ENCODE assay signal across 18 cellular contexts in the genomic region with DNA sequence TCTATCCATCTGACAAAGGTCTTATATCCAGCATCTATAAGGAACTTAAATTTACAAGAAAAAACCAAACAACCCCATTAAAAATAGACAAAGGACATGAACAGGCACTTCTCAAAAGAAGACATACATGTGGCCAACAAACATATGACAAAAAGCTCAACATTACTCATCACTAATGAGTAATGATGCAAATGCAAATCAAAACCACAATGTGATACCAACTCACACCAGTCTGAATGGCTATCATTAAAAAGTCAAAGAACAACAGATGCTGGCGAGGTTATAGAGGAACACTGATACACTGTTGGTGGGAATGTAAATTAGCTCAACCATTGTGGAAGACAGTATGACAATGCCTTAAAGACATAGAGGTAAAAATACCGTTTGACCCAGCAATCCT. TPM values are rescaled to one million over a fixed set of nuclear protein-coding genes. Genes with fewer than 3 reads are reported as not detected.
DNase-seq lines count a peak whose midpoint lies in the region; ATAC-seq, FAIRE-seq and TF ChIP-seq lines count a peak whose summit lies in the region.
"Had no signal": no experiment of that assay in that cellular context is flagged by ENCODE, and none has a peak within 500 bp of the region (broad histone marks: within the 10 kb centered on the region; RNA-seq: fewer than 3 reads in every experiment).

No MANE protein-coding gene starts in this region.

- in situ Hi-C loops in mammary epithelial cell (cut with MboI; ENCODE audit: low sequenced_read_pairs in 2 of 2), result no loop called here

- H3K4me3 ChIP-seq in mammary epithelial cell (replicated peaks in 1 of 3; ENCODE audit: insufficient read depth in 1 of 3, low read depth in 2 of 3, low read length in 3 of 3) (no peak overlapping the region), bronchial epithelial cell (ENCODE audit: low read depth, low read length) (no peak overlapping the region)
- H3K4me3 ChIP-seq: BLaER1 treated with 17β-estradiol and CSF1 and Interleukin-3, amounts not matched to agents 10 nM and 100 nM had no signal

- intact Hi-C loops in mammary epithelial cell (cut with micrococcal nuclease), result no loop called here
- intact Hi-C loops in MCF 10A (cut with micrococcal nuclease), result no loop called here

- peak; percentile 92 for ATAC-seq in foreskin keratinocyte
- ATAC-seq in GM21447 (IDR thresholded peaks at IDR 0.05; ENCODE audit: unreplicated experiment), result no peak
- ATAC-seq in GM18873 (IDR thresholded peaks at IDR 0.05; ENCODE audit: low FRiP score, unreplicated experiment), result no peak

- CTCF ChIA-PET in mammary epithelial cell (lab: Charles Lee; ENCODE audit: low non-redundant PET), result no interaction called here
- CTCF ChIA-PET in MCF 10A (lab: Yijun Ruan, JAX), result interaction anchor here (0.9 to 1.1 kb wide), 2 partner anchors 12 to 143 kb away, joined by 3 read pairs; no protein-coding TSS in a partner anchor

- no peaks in the 10 kb centered on the region for H3K36me3 ChIP-seq in mammary epithelial cell (ENCODE audit: insufficient read depth, low read length)
- H3K36me3 ChIP-seq in bronchial epithelial cell (ENCODE audit: control insufficient read depth, insufficient read depth, low read length), result no peaks in the 10 kb centered on the region
- H3K36me3 ChIP-seq: BLaER1 treated with 17β-estradiol and CSF1 and Interleukin-3, amounts not matched to agents 10 nM and 100 nM had no signal

- H3K27ac Mint-ChIP-seq in MCF 10A (ENCODE audit: low read depth, unreplicated experiment), result no peak overlapping the region
- H3K27ac Mint-ChIP-seq: CD4-positive, CD25-positive, alpha-beta regulatory T cell had no signal

- H3K4me2 ChIP-seq in mammary epithelial cell (ENCODE audit: insufficient read depth, low read depth, low read length), result no peak overlapping the region
- H3K4me2 ChIP-seq: BLaER1 treated with 17β-estradiol and CSF1 and Interleukin-3, amounts not matched to agents 10 nM and 100 nM had no signal

- TF ChIP-seq CTCF in mammary epithelial cell (conservative IDR thresholded peaks at IDR 0.05 in 1 of 2, IDR thresholded peaks at IDR 0.05 in 1 of 2; ENCODE audit: extremely low read depth in 1 of 2, insufficient read depth in 1 of 2, low read depth in 1 of 2, low read length in 2 of 2), result no peak
- TF ChIP-seq CTCF in MCF 10A (IDR thresholded peaks at IDR 0.05; ENCODE audit: unreplicated experiment), result no peak
- no peak for TF ChIP-seq CTCF in bronchial epithelial cell (IDR thresholded peaks at IDR 0.05; ENCODE audit: insufficient read depth, low read length, severe bottlenecking)
- TF ChIP-seq CTCF in foreskin keratinocyte (conservative IDR thresholded peaks at IDR 0.05), result no peak

- no peaks in the 10 kb centered on the region for H3K4me1 ChIP-seq in mammary epithelial cell (ENCODE audit: insufficient read depth, low read length)
- no peaks in the 10 kb centered on the region for H3K4me1 ChIP-seq in foreskin keratinocyte
- H3K4me1 ChIP-seq: BLaER1 treated with 17β-estradiol and CSF1 and Interleukin-3, amounts not matched to agents 10 nM and 100 nM had no signal

- POLR2A ChIA-PET in MCF 10A (lab: Yijun Ruan, JAX), result interaction anchor here (0.5 to 1.1 kb wide), 2 partner anchors 13 to 81 kb away, joined by 3 read pairs; no protein-coding TSS in a partner anchor

- no peaks in the 10 kb centered on the region for H3K9me3 ChIP-seq in mammary epithelial cell (replicated peaks; ENCODE audit: insufficient read depth, low read length)

- FAIRE-seq in bronchial epithelial cell (lab: Jason Lieb, UNC), result no peak
- FAIRE-seq: H54 had no signal

- H3K9ac ChIP-seq in mammary epithelial cell (ENCODE audit: insufficient read depth, low read length), result no peak overlapping the region
- H3K9ac ChIP-seq: BLaER1 treated with 17β-estradiol and CSF1 and Interleukin-3, amounts not matched to agents 10 nM and 100 nM had no signal

- BruUV-seq in mammary epithelial cell (replicated peaks; lab: Mats Ljungman, UMichigan) (no TSS peak), MCF 10A (replicated peaks; lab: Mats Ljungman, UMichigan) (no TSS peak)

- H3K27ac ChIP-seq in mammary epithelial cell (ENCODE audit: insufficient read depth, low read depth, low read length) (no peak overlapping the region), foreskin keratinocyte (no peak overlapping the region)
- H3K27ac ChIP-seq: BLaER1 treated with 17β-estradiol and CSF1 and Interleukin-3, amounts not matched to agents 10 nM and 100 nM had no signal

- no peak overlapping the region for H3K4me3 Mint-ChIP-seq in MCF 10A (ENCODE audit: unreplicated experiment)
- H3K4me3 Mint-ChIP-seq: CD4-positive, CD25-positive, alpha-beta regulatory T cell had no signal

- DNase-seq in mammary epithelial cell (peak; percentile 62), MCF 10A (ENCODE audit: unreplicated experiment) (no peak), bronchial epithelial cell (ENCODE audit: low read depth) (peak; percentile 73), foreskin keratinocyte (peak; percentile 30 to 63), NOMO-1 treated with dmso at 0.1 percent for 144 hours (lab: John Stamatoyannopoulos, UW; ENCODE audit: unreplicated experiment) (no peak), Ammon's horn (ENCODE audit: low spot score) (no peak)
- DNase-seq: 8988T; AML-193; Calu3; CD4-positive, CD25-positive, alpha-beta regulatory T cell; DMS153; DND-41; GDM1 had no signal

- H4K20me1 ChIP-seq in mammary epithelial cell (ENCODE audit: insufficient read depth, low read length), result no peaks in the 10 kb centered on the region
- H4K20me1 ChIP-seq: BLaER1 treated with 17β-estradiol and CSF1 and Interleukin-3, amounts not matched to agents 10 nM and 100 nM had no signal

- H3K9me3 Mint-ChIP-seq in MCF 10A (ENCODE audit: unreplicated experiment), result peaks cover 23% of the 10 kb centered on the region

- dilution Hi-C loops in mammary epithelial cell (cut with HindIII; ENCODE audit: low sequenced_read_pairs), result no loop called here

- no peaks in the 10 kb centered on the region for H3K79me2 ChIP-seq in mammary epithelial cell (ENCODE audit: insufficient read depth, low read length)

- H3K36me3 Mint-ChIP-seq in MCF 10A (ENCODE audit: insufficient read depth, unreplicated experiment), result no peaks in the 10 kb centered on the region
- H3K36me3 Mint-ChIP-seq: CD4-positive, CD25-positive, alpha-beta regulatory T cell had no signal

- WGBS in mammary epithelial cell (ENCODE audit: low coverage, missing lambda C conversion rate), result 0% methylated on average over 2 of the region's 2 CpGs

- H3K27me3 ChIP-seq in mammary epithelial cell (ENCODE audit: insufficient read depth, low read length) (no peaks in the 10 kb centered on the region), bronchial epithelial cell (ENCODE audit: control insufficient read depth, insufficient read depth, low read length) (no peaks in the 10 kb centered on the region), foreskin keratinocyte (no peaks in the 10 kb centered on the region)
- H3K27me3 ChIP-seq: BLaER1 treated with 17β-estradiol and CSF1 and Interleukin-3, amounts not matched to agents 10 nM and 100 nM had no signal

- no peaks in the 10 kb centered on the region for H3K27me3 Mint-ChIP-seq in MCF 10A (ENCODE audit: insufficient read depth, unreplicated experiment)
- H3K27me3 Mint-ChIP-seq: CD4-positive, CD25-positive, alpha-beta regulatory T cell had no signal

- no peak overlapping the region for H2AFZ ChIP-seq in mammary epithelial cell (ENCODE audit: low read depth, low read length)

- no peaks in the 10 kb centered on the region for H3K4me1 Mint-ChIP-seq in MCF 10A (ENCODE audit: insufficient read depth, unreplicated experiment)
- H3K4me1 Mint-ChIP-seq: CD4-positive, CD25-positive, alpha-beta regulatory T cell had no signal

RNA-seq across cellular contexts. Expression of gene MACROD2, which starts 13.9 kb away (rescaled TPM):
- 1 to 10 TPM; 1.4 to 3.2 TPM for total RNA-seq in mammary epithelial cell
- polyA plus RNA-seq in mammary epithelial cell, result 0.32 TPM
- not detected for polyA minus RNA-seq in mammary epithelial cell
- 2.3 and 3.1 TPM in 2 replicates for total RNA-seq in MCF 10A (2022)
- total RNA-seq in bronchial epithelial cell, result 1.6 and 1.7 TPM in 2 replicates
- 0.67 and 0.68 TPM in 2 replicates for total RNA-seq in foreskin keratinocyte
- polyA plus RNA-seq in foreskin keratinocyte, result 0.28 and 0.30 TPM in 2 replicates
- total RNA-seq: CD4-positive, CD25-positive, alpha-beta regulatory T cell had no signal

RNA-seq across cellular contexts. Expression of gene SEL1L2, which starts 18.8 kb away (rescaled TPM):
- total RNA-seq in mammary epithelial cell (not detected), MCF 10A (2022) (not detected in 2 replicates), bronchial epithelial cell (not detected in 2 replicates), foreskin keratinocyte (not detected in 2 replicates)
- polyA plus RNA-seq in mammary epithelial cell (not detected), foreskin keratinocyte (not detected in 2 replicates)
- polyA minus RNA-seq in mammary epithelial cell, result not detected
- total RNA-seq: Calu3; CD4-positive, CD25-positive, alpha-beta regulatory T cell; HT-29 had no signal
- polyA plus RNA-seq: CD4-positive, CD25-positive, alpha-beta regulatory T cell had no signal

Comparison
In these comparisons a context has a peak if more than half of its experiments do, and no peak if none do; other contexts are left out.
1. DNase-seq: peak in mammary epithelial cell (single experiment), bronchial epithelial cell (single experiment) and foreskin keratinocyte (2 of 2); none in MCF 10A (single experiment), NOMO-1 treated with dmso at 0.1 percent for 144 hours (single experiment) and Ammon's horn (single experiment).